ENCODE assay signal across 21 cellular contexts in genomic region chr1:232045571-232045970, GRCh38.
"Had no signal": no experiment of that assay in that cellular context is flagged by ENCODE, and none has a peak within 500 bp of the region (broad histone marks: within the 10 kb centered on the region; RNA-seq: fewer than 3 reads in every experiment).

No MANE protein-coding gene starts in this region.

- H3K27me3 ChIP-seq: right atrium auricular region had no signal

- H3K27me3 Mint-ChIP-seq: activated naive CD8-positive, alpha-beta T cell treated with anti-CD3 and anti-CD28 coated beads, Interleukin-2, amount 50 U/mL, for 24 hours; dendritic cell treated with granulocyte-macrophage colony-stimulating factor and Interleukin-4, amounts not matched to agents 40 ng/mL and 50 ng/mL, for 4 days had no signal

- DNase-seq: activated CD4-positive, alpha-beta T cell treated with anti-CD3 and anti-CD28 coated beads, Interleukin-2, amount 50 U/mL, for 4 hours; activated CD4-positive, CD25-positive, alpha-beta regulatory T cell treated with anti-CD3 and anti-CD28 coated beads, Interleukin-2, amount 50 U/mL, for 72 hours; activated naive CD4-positive, alpha-beta T cell treated with Interleukin-2 at 50 U/mL for 16 hours; activated naive CD8-positive, alpha-beta T cell treated with anti-CD3 and anti-CD28 coated beads, Interleukin-2, amount 50 U/mL, for 24 hours; aorta; effector memory CD8-positive, alpha-beta T cell; hypothalamus; kidney glomerular epithelial cell; left ventricle myocardium superior; mesenchymal stem cell; stimulated activated CD4-positive, alpha-beta T cell treated with anti-CD3 and anti-CD28 coated beads, Interleukin-2, amount 100 ng/mL, for 48 hours; stimulated activated naive B cell treated with anti-CD40 and anti-IgM and Interleukin-4, amounts not matched to agents 10 μg/mL and 1 μg/mL and 100 μg/mL, for 72 hours; substantia nigra; T-helper 1 cell; T1000; trophoblast cell had no signal

- H3K27ac ChIP-seq: right atrium auricular region had no signal

- H3K4me3 ChIP-seq: right atrium auricular region had no signal

- H3K27ac Mint-ChIP-seq: activated naive CD8-positive, alpha-beta T cell treated with anti-CD3 and anti-CD28 coated beads, Interleukin-2, amount 50 U/mL, for 24 hours; activated T-helper 17 cell treated with anti-CD3 and anti-CD28 coated beads, Interleukin-2, amount 50 U/mL, for 72 hours; dendritic cell treated with granulocyte-macrophage colony-stimulating factor and Interleukin-4, amounts not matched to agents 40 ng/mL and 50 ng/mL, for 4 days; effector memory CD8-positive, alpha-beta T cell; nephron; progenitor cell of endocrine pancreas; stimulated activated naive B cell treated with anti-CD40 and anti-IgM and Interleukin-4, amounts not matched to agents 10 μg/mL and 1 μg/mL and 100 μg/mL, for 72 hours had no signal

- H3K9me3 Mint-ChIP-seq: activated naive CD8-positive, alpha-beta T cell treated with anti-CD3 and anti-CD28 coated beads, Interleukin-2, amount 50 U/mL, for 24 hours; effector memory CD8-positive, alpha-beta T cell; nephron had no signal

- H3K4me3 Mint-ChIP-seq: activated naive CD8-positive, alpha-beta T cell treated with anti-CD3 and anti-CD28 coated beads, Interleukin-2, amount 50 U/mL, for 24 hours; activated T-helper 17 cell treated with anti-CD3 and anti-CD28 coated beads, Interleukin-2, amount 50 U/mL, for 72 hours; dendritic cell treated with granulocyte-macrophage colony-stimulating factor and Interleukin-4, amounts not matched to agents 40 ng/mL and 50 ng/mL, for 4 days; effector memory CD8-positive, alpha-beta T cell; nephron; stimulated activated naive B cell treated with anti-CD40 and anti-IgM and Interleukin-4, amounts not matched to agents 10 μg/mL and 1 μg/mL and 100 μg/mL, for 72 hours had no signal

- ATAC-seq: effector memory CD8-positive, alpha-beta T cell; left ventricle myocardium superior; stimulated activated naive B cell treated with anti-CD40 and anti-IgM and Interleukin-4, amounts not matched to agents 10 μg/mL and 1 μg/mL and 100 μg/mL, for 72 hours had no signal

- H3K36me3 Mint-ChIP-seq: stimulated activated naive B cell treated with anti-CD40 and anti-IgM and Interleukin-4, amounts not matched to agents 10 μg/mL and 1 μg/mL and 100 μg/mL, for 72 hours had no signal

- H3K4me1 ChIP-seq: right atrium auricular region had no signal

- H3K36me3 ChIP-seq: right atrium auricular region had no signal

- H3K4me1 Mint-ChIP-seq: stimulated activated naive B cell treated with anti-CD40 and anti-IgM and Interleukin-4, amounts not matched to agents 10 μg/mL and 1 μg/mL and 100 μg/mL, for 72 hours had no signal
